1 cellular context compared by ENCODE assay signal in genomic region chr11:9360862-9361622, GRCh38.
TF ChIP-seq lines count a peak whose summit lies in the region.

No MANE protein-coding gene starts in this region.

TF ChIP-seq in K562, 482 proteins besides CTCF, POLR2A, EP300 and RAD21:
- TF ChIP-seq CEBPB (tag; IDR thresholded peaks at IDR 0.05) (peak; percentile 48), ZNF512 (tag; IDR thresholded peaks at IDR 0.05) (peak; percentile 46; the same call in 1 of the 2 replicates), ZNF121 (CRISPR knock-in tag; conservative IDR thresholded peaks at IDR 0.05) (peak; percentile 64)
TF ChIP-seq in K562: peak in this region for 3; not testable (repeated sequence) for 479.
